ENCODE assay signal across 22 cellular contexts in genomic region chr5:1673042-1673674, GRCh38.
DNase-seq lines count a peak whose midpoint lies in the region; ATAC-seq, FAIRE-seq and TF ChIP-seq lines count a peak whose summit lies in the region.
"Had no signal": no experiment of that assay in that cellular context is flagged by ENCODE, and none has a peak within 500 bp of the region (broad histone marks: within the 10 kb centered on the region; RNA-seq: fewer than 3 reads in every experiment).

No MANE protein-coding gene starts in this region.

- no peak overlapping the region for H3K27ac Mint-ChIP-seq in WTC11
- H3K27ac Mint-ChIP-seq: activated CD4-positive, alpha-beta memory T cell treated with anti-CD3 and anti-CD28 coated beads for 36 hours; stimulated activated effector memory CD8-positive, alpha-beta T cell treated with anti-CD3 and anti-CD28 coated beads, Interleukin-12 subunit alpha, Interleukin-12 subunit beta, amount 100 ng/mL, for 72 hours had no signal

- H3K27me3 ChIP-seq in tibial artery = peaks cover 0 to 40% of the 10 kb centered on the region in 2 donors
- H3K27me3 ChIP-seq: ascending aorta had no signal

- peaks cover 12% of the 10 kb centered on the region for H3K9me3 Mint-ChIP-seq in WTC11
- H3K9me3 Mint-ChIP-seq: stimulated activated effector memory CD8-positive, alpha-beta T cell treated with anti-CD3 and anti-CD28 coated beads, Interleukin-12 subunit alpha, Interleukin-12 subunit beta, amount 100 ng/mL, for 72 hours had no signal

- no peaks in the 10 kb centered on the region for H3K36me3 ChIP-seq in tibial artery
- H3K36me3 ChIP-seq: ascending aorta had no signal

- no peak for TF ChIP-seq POLR2A in H54 (IDR thresholded peaks at IDR 0.05; ENCODE audit: low read depth, low read length)

- H3K4me3 Mint-ChIP-seq in WTC11 = no peak overlapping the region
- H3K4me3 Mint-ChIP-seq: activated CD4-positive, alpha-beta memory T cell treated with anti-CD3 and anti-CD28 coated beads for 36 hours; CD8-positive, alpha-beta memory T cell; H9; stimulated activated effector memory CD8-positive, alpha-beta T cell treated with anti-CD3 and anti-CD28 coated beads, Interleukin-12 subunit alpha, Interleukin-12 subunit beta, amount 100 ng/mL, for 72 hours had no signal

- no peak overlapping the region for H3K27ac ChIP-seq in tibial artery
- H3K27ac ChIP-seq: ascending aorta, VCaP had no signal

- peaks cover 19% of the 10 kb centered on the region for H3K4me1 Mint-ChIP-seq in WTC11
- H3K4me1 Mint-ChIP-seq: stimulated activated effector memory CD8-positive, alpha-beta T cell treated with anti-CD3 and anti-CD28 coated beads, Interleukin-12 subunit alpha, Interleukin-12 subunit beta, amount 100 ng/mL, for 72 hours had no signal

- no peaks in the 10 kb centered on the region for H3K4me1 ChIP-seq in tibial artery
- H3K4me1 ChIP-seq: ascending aorta had no signal

- peaks cover 17% of the 10 kb centered on the region for H3K27me3 Mint-ChIP-seq in WTC11 (ENCODE audit: low read depth)

- TF ChIP-seq CTCF in WTC11 (IDR thresholded peaks at IDR 0.05) = no peak
- no peak for TF ChIP-seq CTCF in tibial artery (IDR thresholded peaks at IDR 0.05)

- intact Hi-C loops in tibial artery (cut with DNase I; ENCODE audit: low total_unique reads) = no loop called here

- POLR2A ChIA-PET in WTC11 (lab: Charles Lee) = interaction anchor here (0.7 kb wide), 1 partner anchor 132 kb away, joined by 4 read pairs; no protein-coding TSS in a partner anchor

- no peaks in the 10 kb centered on the region for H3K36me3 Mint-ChIP-seq in WTC11
- H3K36me3 Mint-ChIP-seq: activated CD4-positive, alpha-beta memory T cell treated with anti-CD3 and anti-CD28 coated beads for 36 hours; CD8-positive, alpha-beta memory T cell; stimulated activated effector memory CD8-positive, alpha-beta T cell treated with anti-CD3 and anti-CD28 coated beads, Interleukin-12 subunit alpha, Interleukin-12 subunit beta, amount 100 ng/mL, for 72 hours had no signal

- 0 out of 2 replicates have a peak, but pooled peaks have one; percentile 23 for ATAC-seq in WTC11
- ATAC-seq: sciatic nerve; stimulated activated effector memory CD8-positive, alpha-beta T cell treated with anti-CD3 and anti-CD28 coated beads, Interleukin-12 subunit alpha, Interleukin-12 subunit beta, amount 100 ng/mL, for 72 hours had no signal

- FAIRE-seq in H54 (lab: Jason Lieb, UNC) = no peak
- FAIRE-seq: GM19239, islet of Langerhans had no signal

- peak; percentile 64 for DNase-seq in Daoy (ENCODE audit: low read depth)
- peak; percentile 24 for DNase-seq in HT-29 (ENCODE audit: low spot score)
- no peak for DNase-seq in WTC11 (ENCODE audit: low spot score)
- peak; percentile 25 for DNase-seq in iPS-NIHi7 (ENCODE audit: extremely low spot score)
- DNase-seq in H54 (ENCODE audit: insufficient read length, low spot score) = no peak
- DNase-seq in NCI-H1436 treated with DMSO at 0.1 percent for 48 hours (lab: John Stamatoyannopoulos, UW) = no peak
- no peak for DNase-seq in GF-D8 (lab: John Stamatoyannopoulos, UW)
- DNase-seq in tibial artery = no peak
- DNase-seq: activated CD4-positive, alpha-beta memory T cell treated with anti-CD3 and anti-CD28 coated beads for 36 hours; activated naive CD4-positive, alpha-beta T cell treated with Interleukin-2 at 50 U/mL for 16 hours; activated T-cell treated with anti-CD3 and anti-CD28 coated beads, Interleukin-2, amount 50 U/mL, for 1 hour; CD8-positive, alpha-beta memory T cell; NCI-H1436; NCI-H345; T-helper 1 cell had no signal

- CTCF ChIA-PET in WTC11 (lab: Charles Lee) = interaction anchor here (0.9 to 3.0 kb wide), 9 partner anchors 11 to 90 kb away, joined by 3 to 12 read pairs (median 4); no protein-coding TSS in a partner anchor

- no peak overlapping the region for H3K4me3 ChIP-seq in tibial artery
- H3K4me3 ChIP-seq: ascending aorta had no signal

- peaks cover 0 to 22% (median 1%) of the 10 kb centered on the region in 3 donors for H3K9me3 ChIP-seq in tibial artery

TF ChIP-seq in WTC11, 78 proteins besides CTCF, POLR2A, EP300 and RAD21:
- no peak for TF ChIP-seq GABPB1 (CRISPR knock-in tag; IDR thresholded peaks at IDR 0.05)
- no peak for TF ChIP-seq JAZF1 (CRISPR knock-in tag; IDR thresholded peaks at IDR 0.05)
- no peak for TF ChIP-seq NR1H2 (CRISPR knock-in tag; IDR thresholded peaks at IDR 0.05)
- no peak for TF ChIP-seq ZMAT4 (CRISPR knock-in tag; IDR thresholded peaks at IDR 0.05)
- TF ChIP-seq ZNF121 (CRISPR knock-in tag; IDR thresholded peaks at IDR 0.05) = no peak
- TF ChIP-seq SP1 (CRISPR knock-in tag; conservative IDR thresholded peaks at IDR 0.05) = no peak
- TF ChIP-seq ELF4 (CRISPR knock-in tag; IDR thresholded peaks at IDR 0.05; ENCODE audit: low read depth) = no peak
- no peak for TF ChIP-seq IRF2 (CRISPR knock-in tag; IDR thresholded peaks at IDR 0.05; ENCODE audit: borderline replicate concordance, low read depth)
- TF ChIP-seq SMAD3 (CRISPR knock-in tag; IDR thresholded peaks at IDR 0.05; ENCODE audit: borderline replicate concordance) = no peak
- no peak for TF ChIP-seq E2F5 (CRISPR knock-in tag; IDR thresholded peaks at IDR 0.05)

Comparison
In these comparisons a context has a peak if more than half of its experiments do, and no peak if none do; other contexts are left out.
1. DNase-seq: peak in Daoy (single experiment), HT-29 (single experiment) and iPS-NIHi7 (single experiment); none in WTC11 (single experiment), H54 (single experiment), NCI-H1436 treated with DMSO at 0.1 percent for 48 hours (single experiment), GF-D8 (single experiment) and tibial artery (0 of 2).